Comparison of ENCODE assay signal across 26 cellular contexts in the genomic region with DNA sequence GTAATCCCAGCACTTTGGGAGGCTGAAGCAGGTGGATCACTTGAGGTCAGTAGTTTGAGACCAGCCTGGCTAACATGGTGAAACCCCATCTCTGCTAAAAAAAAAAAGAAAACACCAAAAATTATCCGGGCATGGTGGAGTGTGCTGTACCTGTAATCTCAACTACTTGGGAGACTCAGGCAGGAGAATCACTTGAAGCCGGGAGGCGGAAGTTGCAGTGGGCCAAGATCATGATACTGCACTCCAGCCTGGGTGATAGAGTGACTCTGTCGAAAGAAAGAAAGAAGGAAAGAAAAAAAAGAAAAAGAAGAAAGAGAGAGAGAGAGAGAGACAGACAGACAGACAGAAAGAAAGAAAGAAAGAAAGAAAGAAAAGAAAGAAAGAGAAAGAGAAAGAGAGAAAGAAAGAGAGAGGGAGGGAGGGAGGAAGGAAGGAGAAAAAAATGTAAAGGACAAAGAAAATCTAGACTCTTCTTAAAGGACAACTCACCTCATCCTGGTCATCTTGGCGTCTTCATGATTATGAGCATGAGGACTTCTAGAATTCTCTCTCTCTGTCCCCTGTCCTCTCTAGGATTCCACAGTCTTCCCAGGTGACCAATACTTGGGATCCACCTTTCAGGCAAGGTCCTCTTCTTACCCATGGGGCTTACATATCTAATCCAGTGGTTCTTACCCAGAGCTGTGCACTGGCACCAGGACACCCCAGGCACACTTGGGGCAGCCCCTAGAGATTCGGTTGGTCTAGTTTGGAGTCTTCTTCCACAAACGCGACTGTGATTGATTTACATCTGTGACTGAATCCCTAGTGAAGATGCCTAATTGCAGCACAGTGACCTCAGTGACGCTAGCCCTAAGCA.
A peak's percentile ranks its signal among the peaks of the same experiment; 100 is the strongest.
DNase-seq lines count a peak whose midpoint lies in the region; ATAC-seq, FAIRE-seq and TF ChIP-seq lines count a peak whose summit lies in the region.
"Had no signal": no experiment of that assay in that cellular context is flagged by ENCODE, and none has a peak within 500 bp of the region (broad histone marks: within the 10 kb centered on the region; RNA-seq: fewer than 3 reads in every experiment).

No MANE protein-coding gene starts in this region.

- H3K14ac ChIP-seq in H9 (ENCODE audit: insufficient read depth, low read length) = no peak overlapping the region

- no peak overlapping the region for H2BK20ac ChIP-seq in H9 (ENCODE audit: low read depth, low read length, poor library complexity, severe bottlenecking)

- H3K79me1 ChIP-seq in H9 (ENCODE audit: insufficient read depth, low read depth, low read length, poor library complexity, severe bottlenecking) = no peaks in the 10 kb centered on the region

- TF ChIP-seq POLR2A in tibial nerve (IDR thresholded peaks at IDR 0.05) = no peak

- H4K91ac ChIP-seq in H9 (ENCODE audit: insufficient read length, low read depth, low read length) = no peak overlapping the region

- H3K4me3 ChIP-seq in kidney (ENCODE audit: low read length in 2 of 2) (no peak overlapping the region), tibial nerve (no peak overlapping the region)
- H3K4me3 ChIP-seq: A549; BLaER1 treated with 17β-estradiol and CSF1 and Interleukin-3, amounts not matched to agents 10 nM and 100 nM had no signal

- H3K36me3 ChIP-seq in kidney (ENCODE audit: control insufficient read depth in 1 of 2, insufficient read depth in 2 of 2, low read length in 2 of 2) (no peaks in the 10 kb centered on the region), tibial nerve (no peaks in the 10 kb centered on the region)
- H3K36me3 ChIP-seq: BE2C; BLaER1 treated with 17β-estradiol and CSF1 and Interleukin-3, amounts not matched to agents 10 nM and 100 nM had no signal

- H3K4ac ChIP-seq in H9 (ENCODE audit: low read depth, low read length) = no peak overlapping the region

- peak overlapping the region; percentile 41 for H3K56ac ChIP-seq in H9 (ENCODE audit: insufficient read length, low read depth, low read length)

- H4K8ac ChIP-seq in H9 (replicated peaks; ENCODE audit: insufficient read length, low read depth, low read length) = no peak overlapping the region

- H3K4me2 ChIP-seq in H9 (ENCODE audit: insufficient read depth, insufficient read length, low read length) = no peak overlapping the region
- H3K4me2 ChIP-seq: A549; BLaER1 treated with 17β-estradiol and CSF1 and Interleukin-3, amounts not matched to agents 10 nM and 100 nM had no signal

- H2BK15ac ChIP-seq in H9 (ENCODE audit: low read depth, low read length) = no peak overlapping the region

- no peak overlapping the region for H2BK12ac ChIP-seq in H9 (ENCODE audit: insufficient read length, low read depth, low read length)

- H3K36me3 Mint-ChIP-seq in H9 (ENCODE audit: insufficient read depth in 1 of 3, low read depth in 3 of 3) (no peaks in the 10 kb centered on the region), T-helper 17 cell (ENCODE audit: low read depth) (peaks cover 2% of the 10 kb centered on the region)
- H3K36me3 Mint-ChIP-seq in stimulated activated effector memory CD8-positive, alpha-beta T cell treated with anti-CD3 and anti-CD28 coated beads, Interleukin-12 subunit alpha, Interleukin-12 subunit beta, amount 100 ng/mL, for 72 hours = no peaks in the 10 kb centered on the region
- no peaks in the 10 kb centered on the region for H3K36me3 Mint-ChIP-seq in activated T-helper 2 cell treated with anti-CD3 and anti-CD28 coated beads, Interferon-gamma antibody, Interleukin-2, Interleukin-4, amounts not matched to agents 10 μg/mL and 5 μg/mL and 100 μg/mL, durations not matched to agents 14 hours and 24 hours and 36 hours (ENCODE audit: low read depth)
- H3K36me3 Mint-ChIP-seq: CD14-positive monocyte; CD8-positive, alpha-beta memory T cell had no signal

- H3K9me3 Mint-ChIP-seq in H9 = no peaks in the 10 kb centered on the region
- H3K9me3 Mint-ChIP-seq in stimulated activated effector memory CD8-positive, alpha-beta T cell treated with anti-CD3 and anti-CD28 coated beads, Interleukin-12 subunit alpha, Interleukin-12 subunit beta, amount 100 ng/mL, for 72 hours = no peaks in the 10 kb centered on the region
- H3K9me3 Mint-ChIP-seq in activated T-helper 2 cell treated with anti-CD3 and anti-CD28 coated beads, Interferon-gamma antibody, Interleukin-2, Interleukin-4, amounts not matched to agents 10 μg/mL and 5 μg/mL and 100 μg/mL, durations not matched to agents 14 hours and 24 hours and 36 hours = no peaks in the 10 kb centered on the region
- H3K9me3 Mint-ChIP-seq: CD14-positive monocyte; CD4-positive, alpha-beta T cell; CD8-positive, alpha-beta memory T cell had no signal

- no peak for TF ChIP-seq CTCF in H9 (conservative IDR thresholded peaks at IDR 0.05)
- TF ChIP-seq CTCF in kidney (IDR thresholded peaks at IDR 0.05; ENCODE audit: borderline replicate concordance, extremely low read depth, insufficient read depth) = no peak
- no peak for TF ChIP-seq CTCF in tibial nerve (IDR thresholded peaks at IDR 0.05)

- H2BK120ac ChIP-seq in H9 (ENCODE audit: low read depth, low read length, poor library complexity, severe bottlenecking) = no peak overlapping the region

- H3K23me2 ChIP-seq in H9 (ENCODE audit: insufficient read length, low read depth, low read length, poor library complexity, severe bottlenecking) = no peaks in the 10 kb centered on the region

- H3K9ac ChIP-seq in H9 (ENCODE audit: extremely low read depth, insufficient read length, low read length) (no peak overlapping the region), kidney (ENCODE audit: low read length in 2 of 2) (no peak overlapping the region)
- H3K9ac ChIP-seq: BLaER1 treated with 17β-estradiol and CSF1 and Interleukin-3, amounts not matched to agents 10 nM and 100 nM had no signal

- H3K4me3 Mint-ChIP-seq in H9 (no peak overlapping the region), T-helper 17 cell (no peak overlapping the region)
- no peak overlapping the region for H3K4me3 Mint-ChIP-seq in stimulated activated effector memory CD8-positive, alpha-beta T cell treated with anti-CD3 and anti-CD28 coated beads, Interleukin-12 subunit alpha, Interleukin-12 subunit beta, amount 100 ng/mL, for 72 hours
- no peak overlapping the region for H3K4me3 Mint-ChIP-seq in activated T-helper 2 cell treated with anti-CD3 and anti-CD28 coated beads, Interferon-gamma antibody, Interleukin-2, Interleukin-4, amounts not matched to agents 10 μg/mL and 5 μg/mL and 100 μg/mL, durations not matched to agents 14 hours and 24 hours and 36 hours (ENCODE audit: low read depth)
- H3K4me3 Mint-ChIP-seq: CD14-positive monocyte; CD4-positive, alpha-beta T cell; CD8-positive, alpha-beta memory T cell had no signal

- H2AFZ ChIP-seq in H9 (ENCODE audit: low read length) = no peak overlapping the region

- H3K79me2 ChIP-seq in H9 (ENCODE audit: insufficient read depth, low read length) = no peaks in the 10 kb centered on the region

- no peak overlapping the region for H2AK5ac ChIP-seq in H9 (ENCODE audit: insufficient read length, low read length)

- intact Hi-C loops in kidney (cut with DNase I) = no loop called here
- intact Hi-C loops in activated T-helper 2 cell treated with anti-CD3 and anti-CD28 coated beads, Interferon-gamma antibody, Interleukin-2, Interleukin-4, amounts not matched to agents 10 μg/mL and 5 μg/mL and 100 μg/mL, durations not matched to agents 14 hours and 24 hours and 36 hours (cut with micrococcal nuclease) = no loop called here

- no CpG with 5 or more reads among the region's 9 CpGs for WGBS in H9 (ENCODE audit: extremely low coverage, insufficient read length, low lambda C conversion rate)
- WGBS in tibial nerve, 2 donors = 71 to 77% methylated on average over 9 of the region's 9 CpGs

- TF ChIP-seq EP300 in tibial nerve (IDR thresholded peaks at IDR 0.05) = no peak

- no peaks in the 10 kb centered on the region for H3K4me1 ChIP-seq in H9 (ENCODE audit: insufficient read depth, low read length)
- no peaks in the 10 kb centered on the region for H3K4me1 ChIP-seq in kidney (ENCODE audit: control insufficient read depth in 1 of 2, insufficient read depth in 1 of 2, low read depth in 1 of 2, low read length in 2 of 2)
- H3K4me1 ChIP-seq in tibial nerve = no peaks in the 10 kb centered on the region
- H3K4me1 ChIP-seq: A549, BE2C had no signal

- H2BK5ac ChIP-seq in H9 (ENCODE audit: insufficient read length, low read length) = no peak overlapping the region

- H3K27ac ChIP-seq in H9 (ENCODE audit: insufficient read length, low read depth, low read length) (no peak overlapping the region), kidney (ENCODE audit: low read depth in 2 of 2, low read length in 2 of 2) (no peak overlapping the region), tibial nerve (no peak overlapping the region)
- H3K27ac ChIP-seq: A549; BLaER1 treated with 17β-estradiol and CSF1 and Interleukin-3, amounts not matched to agents 10 nM and 100 nM had no signal

- H3K27me3 ChIP-seq in H9 (ENCODE audit: insufficient read depth, low read length) (no peaks in the 10 kb centered on the region), tibial nerve (no peaks in the 10 kb centered on the region)
- H3K27me3 ChIP-seq: BE2C; BLaER1 treated with 17β-estradiol and CSF1 and Interleukin-3, amounts not matched to agents 10 nM and 100 nM had no signal

- H3K27ac Mint-ChIP-seq in H9 = no peak overlapping the region
- H3K27ac Mint-ChIP-seq in T-helper 17 cell = peak overlapping the region; percentile 61
- H3K27ac Mint-ChIP-seq in stimulated activated effector memory CD8-positive, alpha-beta T cell treated with anti-CD3 and anti-CD28 coated beads, Interleukin-12 subunit alpha, Interleukin-12 subunit beta, amount 100 ng/mL, for 72 hours = peak overlapping the region; percentile 46
- no peak overlapping the region for H3K27ac Mint-ChIP-seq in activated T-helper 2 cell treated with anti-CD3 and anti-CD28 coated beads, Interferon-gamma antibody, Interleukin-2, Interleukin-4, amounts not matched to agents 10 μg/mL and 5 μg/mL and 100 μg/mL, durations not matched to agents 14 hours and 24 hours and 36 hours
- H3K27ac Mint-ChIP-seq: CD4-positive, alpha-beta T cell had no signal

- H3K18ac ChIP-seq in H9 (ENCODE audit: insufficient read length, low read depth, low read length) = no peak overlapping the region

- H3K9me3 ChIP-seq in H9 (ENCODE audit: control insufficient read depth, low read depth, low read length) (no peaks in the 10 kb centered on the region), T-helper 17 cell (ENCODE audit: control insufficient read depth, low read length, poor library complexity, severe bottlenecking) (no peaks in the 10 kb centered on the region), kidney (ENCODE audit: control insufficient read depth in 1 of 2, low read length in 2 of 2) (no peaks in the 10 kb centered on the region), tibial nerve (no peaks in the 10 kb centered on the region)
- H3K9me3 ChIP-seq: A549; BE2C; BLaER1 treated with 17β-estradiol and CSF1 and Interleukin-3, amounts not matched to agents 10 nM and 100 nM had no signal

- no peak for ATAC-seq in T-helper 17 cell
- ATAC-seq in stimulated activated effector memory CD8-positive, alpha-beta T cell treated with anti-CD3 and anti-CD28 coated beads, Interleukin-12 subunit alpha, Interleukin-12 subunit beta, amount 100 ng/mL, for 72 hours = no peak
- ATAC-seq: A549 had no signal

- H3K4me1 Mint-ChIP-seq in H9 = peaks cover 5 to 9% of the 10 kb centered on the region in 2 experiments; a peak in 3 of 4 replicates
- peaks cover 2% of the 10 kb centered on the region for H3K4me1 Mint-ChIP-seq in T-helper 17 cell
- H3K4me1 Mint-ChIP-seq in stimulated activated effector memory CD8-positive, alpha-beta T cell treated with anti-CD3 and anti-CD28 coated beads, Interleukin-12 subunit alpha, Interleukin-12 subunit beta, amount 100 ng/mL, for 72 hours = peaks cover 17% of the 10 kb centered on the region
- peaks cover 20% of the 10 kb centered on the region for H3K4me1 Mint-ChIP-seq in activated T-helper 2 cell treated with anti-CD3 and anti-CD28 coated beads, Interferon-gamma antibody, Interleukin-2, Interleukin-4, amounts not matched to agents 10 μg/mL and 5 μg/mL and 100 μg/mL, durations not matched to agents 14 hours and 24 hours and 36 hours (ENCODE audit: low read depth)
- H3K4me1 Mint-ChIP-seq: CD14-positive monocyte; CD8-positive, alpha-beta memory T cell had no signal

- no peak overlapping the region for H3K23ac ChIP-seq in H9 (ENCODE audit: insufficient read length, low read depth, low read length)

- no peak for FAIRE-seq in kidney (lab: Jason Lieb, UNC)
- FAIRE-seq: A549, D721Med, GM12891, GM18507, H54 had no signal

- no peak for DNase-seq in H9
- DNase-seq in T-helper 17 cell = no peak
- peak; percentile 12 for DNase-seq in kidney
- no peak for DNase-seq in stimulated activated effector memory CD8-positive, alpha-beta T cell treated with anti-CD3 and anti-CD28 coated beads, Interleukin-12 subunit alpha, Interleukin-12 subunit beta, amount 100 ng/mL, for 72 hours (ENCODE audit: low spot score in 2 of 2)
- DNase-seq in activated T-helper 2 cell treated with anti-CD3 and anti-CD28 coated beads, Interferon-gamma antibody, Interleukin-2, Interleukin-4, amounts not matched to agents 10 μg/mL and 5 μg/mL and 100 μg/mL, durations not matched to agents 14 hours and 24 hours and 36 hours (ENCODE audit: low spot score) = no peak
- no peak for DNase-seq in tibial nerve (ENCODE audit: low spot score in 2 of 2)
- DNase-seq in NAMALWA (ENCODE audit: low spot score) = no peak
- no peak for DNase-seq in NCI-H187 treated with DMSO at 0.1 percent for 48 hours (lab: John Stamatoyannopoulos, UW)
- DNase-seq: 8988T; ACHN; AML-193; BE2C; CD4-positive, alpha-beta T cell; CD8-positive, alpha-beta memory T cell; DMS 273 treated with DMSO at 0.1 percent for 48 hours; DMS79 treated with DMSO at 0.1 percent for 48 hours; GF-D8; GOT3; HCEC 1CT had no signal

- H3K27me3 Mint-ChIP-seq in H9 (ENCODE audit: low read depth) = peaks cover 10% of the 10 kb centered on the region
- H3K27me3 Mint-ChIP-seq in T-helper 17 cell = peaks cover 15% of the 10 kb centered on the region
- peaks cover 20% of the 10 kb centered on the region for H3K27me3 Mint-ChIP-seq in activated T-helper 2 cell treated with anti-CD3 and anti-CD28 coated beads, Interferon-gamma antibody, Interleukin-2, Interleukin-4, amounts not matched to agents 10 μg/mL and 5 μg/mL and 100 μg/mL, durations not matched to agents 14 hours and 24 hours and 36 hours (ENCODE audit: low read depth)

- no peaks in the 10 kb centered on the region for H4K20me1 ChIP-seq in H9 (ENCODE audit: control insufficient read depth, insufficient read depth, insufficient read length)
- H4K20me1 ChIP-seq: BLaER1 treated with 17β-estradiol and CSF1 and Interleukin-3, amounts not matched to agents 10 nM and 100 nM had no signal

- no peak overlapping the region for H3T11ph ChIP-seq in H9 (ENCODE audit: low read length)

- H4K5ac ChIP-seq in H9 (ENCODE audit: insufficient read length, low read depth, low read length) = no peak overlapping the region

Comparison
In these comparisons a context has a peak if more than half of its experiments do, and no peak if none do; other contexts are left out.
1. H3K27ac Mint-ChIP-seq: peak in T-helper 17 cell (single experiment) and stimulated activated effector memory CD8-positive, alpha-beta T cell treated with anti-CD3 and anti-CD28 coated beads, Interleukin-12 subunit alpha, Interleukin-12 subunit beta, amount 100 ng/mL, for 72 hours (single experiment); none in H9 (0 of 3) and activated T-helper 2 cell treated with anti-CD3 and anti-CD28 coated beads, Interferon-gamma antibody, Interleukin-2, Interleukin-4, amounts not matched to agents 10 μg/mL and 5 μg/mL and 100 μg/mL, durations not matched to agents 14 hours and 24 hours and 36 hours (single experiment).